In the genomic region with DNA sequence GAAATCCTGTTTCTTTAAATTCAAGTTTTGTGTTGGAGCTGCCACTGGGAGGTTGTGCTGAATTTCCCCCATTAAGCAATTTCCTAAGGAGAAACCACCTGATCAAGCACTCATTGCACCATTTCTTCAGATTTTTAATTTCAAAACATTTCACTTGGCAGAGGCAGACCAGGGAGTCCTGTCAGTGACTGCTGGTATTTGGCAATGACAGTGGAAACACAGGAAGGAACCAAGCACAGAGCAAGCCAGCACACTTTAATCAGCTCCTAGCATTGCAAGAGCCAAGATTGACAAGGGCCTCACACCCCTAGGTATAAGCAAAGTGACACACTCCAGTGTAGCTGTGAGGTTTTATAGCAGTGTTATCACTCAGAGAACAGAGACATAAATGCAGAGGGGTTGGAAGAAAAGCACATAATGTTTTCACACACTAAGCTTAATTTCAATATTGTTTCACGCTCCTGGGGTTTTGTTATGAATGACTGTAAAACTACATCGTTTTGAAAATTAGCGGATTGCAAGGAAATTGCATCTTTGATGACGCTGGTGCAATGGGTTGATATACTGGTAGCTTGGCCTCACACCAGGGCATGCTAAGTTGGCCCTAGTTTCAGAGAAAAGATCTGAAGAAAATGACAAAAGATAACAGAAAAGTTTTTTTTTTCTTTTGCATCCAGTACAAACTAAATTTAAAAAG, we compare ENCODE assay signal across 9 cellular contexts.
DNase-seq lines count a peak whose midpoint lies in the region; ATAC-seq and TF ChIP-seq lines count a peak whose summit lies in the region.
"Had no signal": no experiment of that assay in that cellular context is flagged by ENCODE, and none has a peak within 500 bp of the region (broad histone marks: within the 10 kb centered on the region; RNA-seq: fewer than 3 reads in every experiment).

No MANE protein-coding gene starts in this region.

- in situ Hi-C loops in astrocyte of the cerebellum (cut with HindIII; ENCODE audit: low sequenced_read_pairs): no loop called here

- no peak for DNase-seq in SK-N-SH
- DNase-seq in astrocyte of the cerebellum (ENCODE audit: low read depth): peak; percentile 2
- DNase-seq in left ventricle myocardium superior: no peak
- DNase-seq in upper lobe of left lung: peak in 1 of 2 donors; percentile 24
- DNase-seq in foreskin melanocyte: no peak
- DNase-seq in mucosa of gallbladder (ENCODE audit: low spot score): no peak
- no peak for DNase-seq in amygdala (lab: John Stamatoyannopoulos, UW)

- H3K27me3 ChIP-seq in SK-N-SH (ENCODE audit: insufficient read depth): no peaks in the 10 kb centered on the region
- H3K27me3 ChIP-seq in upper lobe of left lung: no peaks in the 10 kb centered on the region

- no peak overlapping the region for H3K9ac ChIP-seq in SK-N-SH

- H3K4me1 ChIP-seq in SK-N-SH (ENCODE audit: control insufficient read depth in 1 of 2, insufficient read depth in 2 of 2, low read depth in 1 of 2, low read length in 1 of 2) (peaks cover 0 to 33% of the 10 kb centered on the region in 2 experiments; a peak in 1 of 4 replicates), upper lobe of left lung (peaks cover 0 to 8% (median 4%) of the 10 kb centered on the region in 4 donors)
- H3K4me1 ChIP-seq: A549 had no signal

- H2AFZ ChIP-seq in SK-N-SH (ENCODE audit: low read depth): peak overlapping the region; percentile 42; the same call in 1 of the 2 replicates

- no peaks in the 10 kb centered on the region for H3K36me3 ChIP-seq in SK-N-SH (replicated peaks in 1 of 2; ENCODE audit: control insufficient read depth in 1 of 2, insufficient read depth in 2 of 2, low read length in 1 of 2)
- H3K36me3 ChIP-seq in upper lobe of left lung: no peaks in the 10 kb centered on the region

- no peak overlapping the region for H3K4me2 ChIP-seq in SK-N-SH
- H3K4me2 ChIP-seq: A549 had no signal

- no peak for TF ChIP-seq CTCF in SK-N-SH (IDR thresholded peaks at IDR 0.05)
- no peak for TF ChIP-seq CTCF in astrocyte of the cerebellum (IDR thresholded peaks at IDR 0.05; ENCODE audit: low read depth, low read length, missing control alignments)
- TF ChIP-seq CTCF in upper lobe of left lung (IDR thresholded peaks at IDR 0.05): no peak

- H4K20me1 ChIP-seq in SK-N-SH (ENCODE audit: insufficient read depth): no peaks in the 10 kb centered on the region

- intact Hi-C loops in left ventricle myocardium superior (cut with micrococcal nuclease): no loop called here

- ATAC-seq in SK-N-SH treated with all-trans-retinoic acid at 6 μM for 48 hours: no peak
- peak; percentile 100 for ATAC-seq in left ventricle myocardium superior
- peak; percentile 41 to 63 for ATAC-seq in upper lobe of left lung (ENCODE audit: low FRiP score in 2 of 2)
- ATAC-seq: A549 had no signal

- no peak for TF ChIP-seq POLR2A in upper lobe of left lung (IDR thresholded peaks at IDR 0.05)

- POLR2A ChIA-PET in SK-N-SH (lab: Yijun Ruan, JAX): no interaction called here

- H3K4me3 ChIP-seq in SK-N-SH (ENCODE audit: low read depth in 2 of 2, low read length in 1 of 2) (no peak overlapping the region), astrocyte of the cerebellum (ENCODE audit: low read depth, low read length) (no peak overlapping the region), upper lobe of left lung (no peak overlapping the region)
- H3K4me3 ChIP-seq: A549 had no signal

- H3K27ac ChIP-seq in SK-N-SH (ENCODE audit: low read depth in 2 of 2, low read length in 1 of 2) (peak overlapping the region in 1 of 2 experiments; percentile 66; a peak in 2 of 4 replicates), upper lobe of left lung (no peak overlapping the region)
- H3K27ac ChIP-seq: A549 had no signal

- H3K9me2 ChIP-seq in SK-N-SH: no peaks in the 10 kb centered on the region

- whole genome bisulfite sequencing in SK-N-SH (ENCODE audit: low lambda C conversion rate): 6% methylated on average over 4 of the region's 4 CpGs
- WGBS in upper lobe of left lung, 2 donors: 56 to 70% methylated on average over 4 of the region's 4 CpGs

- no peak for TF ChIP-seq RAD21 in SK-N-SH (IDR thresholded peaks at IDR 0.05; ENCODE audit: low read length)

- H3K9me3 ChIP-seq in SK-N-SH (no peaks in the 10 kb centered on the region), upper lobe of left lung (no peaks in the 10 kb centered on the region)
- H3K9me3 ChIP-seq: A549 had no signal

- TF ChIP-seq EP300 in SK-N-SH (IDR thresholded peaks at IDR 0.05; ENCODE audit: borderline replicate concordance in 1 of 2, low read depth in 1 of 2, low read length in 1 of 2) (no peak), upper lobe of left lung (IDR thresholded peaks at IDR 0.05) (no peak)

- peaks cover 18% of the 10 kb centered on the region for H3F3A ChIP-seq in SK-N-SH (replicated peaks; ENCODE audit: insufficient read depth)

- CTCF ChIA-PET in SK-N-SH (lab: Yijun Ruan, JAX): interaction anchor here (1.5 kb wide), 1 partner anchor 13 kb away, joined by 4 read pairs; no protein-coding TSS in a partner anchor

- no peaks in the 10 kb centered on the region for H3K79me2 ChIP-seq in SK-N-SH (ENCODE audit: insufficient read depth)

TF ChIP-seq in SK-N-SH, 30 proteins besides CTCF, POLR2A, EP300 and RAD21:
- no peak for TF ChIP-seq GATA2 (CRISPR knock-in tag; IDR thresholded peaks at IDR 0.05)
- TF ChIP-seq, protein P1, sequence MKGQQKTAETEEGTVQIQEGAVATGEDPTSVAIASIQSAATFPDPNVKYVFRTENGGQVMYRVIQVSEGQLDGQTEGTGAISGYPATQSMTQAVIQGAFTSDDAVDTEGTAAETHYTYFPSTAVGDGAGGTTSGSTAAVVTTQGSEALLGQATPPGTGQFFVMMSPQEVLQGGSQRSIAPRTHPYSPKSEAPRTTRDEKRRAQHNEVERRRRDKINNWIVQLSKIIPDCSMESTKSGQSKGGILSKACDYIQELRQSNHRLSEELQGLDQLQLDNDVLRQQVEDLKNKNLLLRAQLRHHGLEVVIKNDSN (IDR thresholded peaks at IDR 0.05; ENCODE audit: borderline replicate concordance, low read depth): no peak
- no peak for TF ChIP-seq CHD2 (IDR thresholded peaks at IDR 0.05; ENCODE audit: low read length, partially characterized antibody)
- TF ChIP-seq MXI1 (IDR thresholded peaks at IDR 0.05; ENCODE audit: low read depth, low read length): no peak
- no peak for TF ChIP-seq NRF1 (IDR thresholded peaks at IDR 0.05; ENCODE audit: low read depth, low read length)
- TF ChIP-seq YY1 (IDR thresholded peaks at IDR 0.05; ENCODE audit: low read depth): no peak
- no peak for TF ChIP-seq POLR2AphosphoS5 (IDR thresholded peaks at IDR 0.05; ENCODE audit: low read depth, low read length)
- TF ChIP-seq GABPA (IDR thresholded peaks at IDR 0.05; ENCODE audit: low read depth): no peak
- no peak for TF ChIP-seq FOXJ3 (CRISPR knock-in tag; IDR thresholded peaks at IDR 0.05)
- TF ChIP-seq FOXM1 (IDR thresholded peaks at IDR 0.05; ENCODE audit: low read depth): no peak

TF ChIP-seq in SK-N-SH treated with all-trans-retinoic acid at 6 μM for 48 hours, 23 proteins besides CTCF, POLR2A, EP300 and RAD21 (continues in another document):
- TF ChIP-seq ESRRG (CRISPR knock-in tag; IDR thresholded peaks at IDR 0.05) (no peak), GLIS3 (CRISPR knock-in tag; IDR thresholded peaks at IDR 0.05) (no peak), ZNF8 (CRISPR knock-in tag; IDR thresholded peaks at IDR 0.05) (no peak), PPARA (CRISPR knock-in tag; IDR thresholded peaks at IDR 0.05; ENCODE audit: borderline replicate concordance) (no peak), ARNTL (CRISPR knock-in tag; IDR thresholded peaks at IDR 0.05; ENCODE audit: borderline replicate concordance, low read depth) (no peak), ZC3H10 (CRISPR knock-in tag; IDR thresholded peaks at IDR 0.05) (no peak), ZNF565 (CRISPR knock-in tag; conservative IDR thresholded peaks at IDR 0.05; ENCODE audit: low read depth) (no peak), ZNF70 (CRISPR knock-in tag; IDR thresholded peaks at IDR 0.05) (no peak), BACH2 (CRISPR knock-in tag; IDR thresholded peaks at IDR 0.05; ENCODE audit: borderline replicate concordance) (no peak), RARB (CRISPR knock-in tag; IDR thresholded peaks at IDR 0.05) (no peak), ZFP30 (CRISPR knock-in tag; IDR thresholded peaks at IDR 0.05) (no peak), ISL1 (CRISPR knock-in tag; IDR thresholded peaks at IDR 0.05) (no peak), TCF4 (CRISPR knock-in tag; IDR thresholded peaks at IDR 0.05; ENCODE audit: borderline replicate concordance) (no peak), CSDC2 (CRISPR knock-in tag; IDR thresholded peaks at IDR 0.05) (no peak), SNAI2 (CRISPR knock-in tag; IDR thresholded peaks at IDR 0.05) (no peak)
- TF ChIP-seq, protein P2, sequence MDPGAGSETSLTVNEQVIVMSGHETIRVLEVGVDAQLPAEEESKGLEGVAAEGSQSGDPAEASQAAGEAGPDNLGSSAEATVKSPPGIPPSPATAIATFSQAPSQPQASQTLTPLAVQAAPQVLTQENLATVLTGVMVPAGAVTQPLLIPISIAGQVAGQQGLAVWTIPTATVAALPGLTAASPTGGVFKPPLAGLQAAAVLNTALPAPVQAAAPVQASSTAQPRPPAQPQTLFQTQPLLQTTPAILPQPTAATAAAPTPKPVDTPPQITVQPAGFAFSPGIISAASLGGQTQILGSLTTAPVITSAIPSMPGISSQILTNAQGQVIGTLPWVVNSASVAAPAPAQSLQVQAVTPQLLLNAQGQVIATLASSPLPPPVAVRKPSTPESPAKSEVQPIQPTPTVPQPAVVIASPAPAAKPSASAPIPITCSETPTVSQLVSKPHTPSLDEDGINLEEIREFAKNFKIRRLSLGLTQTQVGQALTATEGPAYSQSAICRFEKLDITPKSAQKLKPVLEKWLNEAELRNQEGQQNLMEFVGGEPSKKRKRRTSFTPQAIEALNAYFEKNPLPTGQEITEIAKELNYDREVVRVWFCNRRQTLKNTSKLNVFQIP (CRISPR knock-in tag; IDR thresholded peaks at IDR 0.05; ENCODE audit: borderline replicate concordance, low read depth): no peak
- TF ChIP-seq, protein P3, sequence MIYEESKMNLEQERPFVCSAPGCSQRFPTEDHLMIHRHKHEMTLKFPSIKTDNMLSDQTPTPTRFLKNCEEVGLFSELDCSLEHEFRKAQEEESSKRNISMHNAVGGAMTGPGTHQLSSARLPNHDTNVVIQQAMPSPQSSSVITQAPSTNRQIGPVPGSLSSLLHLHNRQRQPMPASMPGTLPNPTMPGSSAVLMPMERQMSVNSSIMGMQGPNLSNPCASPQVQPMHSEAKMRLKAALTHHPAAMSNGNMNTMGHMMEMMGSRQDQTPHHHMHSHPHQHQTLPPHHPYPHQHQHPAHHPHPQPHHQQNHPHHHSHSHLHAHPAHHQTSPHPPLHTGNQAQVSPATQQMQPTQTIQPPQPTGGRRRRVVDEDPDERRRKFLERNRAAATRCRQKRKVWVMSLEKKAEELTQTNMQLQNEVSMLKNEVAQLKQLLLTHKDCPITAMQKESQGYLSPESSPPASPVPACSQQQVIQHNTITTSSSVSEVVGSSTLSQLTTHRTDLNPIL (CRISPR knock-in tag; IDR thresholded peaks at IDR 0.05; ENCODE audit: low read depth): no peak
